Comparison of ENCODE assay signal across 24 cellular contexts in the genomic region with DNA sequence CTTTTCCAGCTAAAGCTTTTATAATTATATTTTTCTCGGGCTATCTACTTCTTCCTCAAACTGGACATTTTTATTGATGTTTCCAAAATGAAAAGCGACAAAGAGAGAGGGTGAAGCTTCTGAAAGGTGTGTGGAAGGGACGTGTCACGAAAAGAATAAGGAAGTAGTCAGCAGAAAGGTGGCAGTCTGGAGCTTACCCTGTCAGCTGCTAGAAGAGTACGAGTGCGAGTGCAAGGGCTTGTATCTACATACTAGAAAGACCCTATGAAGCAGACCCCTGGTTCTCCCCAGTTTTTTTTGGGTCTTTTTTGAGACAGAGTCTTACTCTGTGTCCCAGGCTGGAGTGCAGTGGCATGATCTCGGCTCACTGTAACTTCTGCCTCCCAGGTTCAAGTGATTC. TPM values are rescaled to one million over a fixed set of nuclear protein-coding genes. Genes with fewer than 3 reads are reported as not detected.
DNase-seq lines count a peak whose midpoint lies in the region; TF ChIP-seq lines count a peak whose summit lies in the region.
"Had no signal": no experiment of that assay in that cellular context is flagged by ENCODE, and none has a peak within 500 bp of the region (broad histone marks: within the 10 kb centered on the region; RNA-seq: fewer than 3 reads in every experiment).

No MANE protein-coding gene starts in this region.

- H3K27me3 ChIP-seq in OCI-LY3 (ENCODE audit: low read depth, low read length): no peaks in the 10 kb centered on the region
- no peaks in the 10 kb centered on the region for H3K27me3 ChIP-seq in kidney epithelial cell (ENCODE audit: control insufficient read depth, insufficient read depth, low read length)
- no peaks in the 10 kb centered on the region for H3K27me3 ChIP-seq in stomach
- H3K27me3 ChIP-seq: MG63, upper lobe of left lung had no signal

- H2AFZ ChIP-seq in OCI-LY3 (ENCODE audit: low read depth, low read length): no peak overlapping the region

- intact Hi-C loops in stomach (cut with DNase I; ENCODE audit: low total_unique reads): no loop called here

- no peak overlapping the region for H3K4me2 ChIP-seq in OCI-LY3 (ENCODE audit: low read length)

- no peak for TF ChIP-seq POLR2A in stomach (IDR thresholded peaks at IDR 0.05)

- H3K4me1 ChIP-seq in OCI-LY3 (ENCODE audit: low read length): peaks cover 8% of the 10 kb centered on the region
- H3K4me1 ChIP-seq in stomach: peaks cover 54 to 100% (median 72%) of the 10 kb centered on the region in 4 donors

- H3K9me3 ChIP-seq in OCI-LY3 (ENCODE audit: insufficient read depth, low read length) (no peaks in the 10 kb centered on the region), stomach (no peaks in the 10 kb centered on the region)
- H3K9me3 ChIP-seq: MG63, upper lobe of left lung had no signal

- no peaks in the 10 kb centered on the region for H3K79me2 ChIP-seq in OCI-LY3 (ENCODE audit: low read length)

- no peak overlapping the region for H3K4me3 ChIP-seq in OCI-LY3 (ENCODE audit: low read length)
- H3K4me3 ChIP-seq in kidney epithelial cell (ENCODE audit: low read depth, low read length): no peak overlapping the region
- H3K4me3 ChIP-seq in stomach: no peak overlapping the region
- H3K4me3 ChIP-seq: MG63, upper lobe of left lung had no signal

- H3K27ac ChIP-seq in OCI-LY3 (ENCODE audit: low read length): no peak overlapping the region
- H3K27ac ChIP-seq in stomach: peak overlapping the region; percentile 35 to 93 (median 83)
- H3K27ac ChIP-seq: upper lobe of left lung had no signal

- H4K20me1 ChIP-seq in OCI-LY3 (ENCODE audit: insufficient read depth, low read length): no peaks in the 10 kb centered on the region

- DNase-seq in NCI-H1694 treated with DMSO at 0.1 percent for 48 hours (lab: John Stamatoyannopoulos, UW) (peak; percentile 2), NCI-H1694 (lab: John Stamatoyannopoulos, UW) (no peak), kidney epithelial cell (ENCODE audit: low read depth) (no peak), stomach (no peak), mucosa of gallbladder (ENCODE audit: low spot score) (no peak), 8988T (no peak), NCI-H2107 treated with DMSO at 0.1 percent for 48 hours (lab: John Stamatoyannopoulos, UW; ENCODE audit: unreplicated experiment) (no peak)
- DNase-seq: activated CD4-positive, alpha-beta T cell treated with anti-CD3 and anti-CD28 coated beads, Interleukin-2, amount 50 U/mL, for 4 hours; activated CD4-positive, CD25-positive, alpha-beta regulatory T cell; activated CD8-positive, alpha-beta memory T cell treated with anti-CD3 and anti-CD28 coated beads, Interleukin-2, amount 50 U/mL, for 48 hours; AML-193; cerebellar nuclear complex; foreskin fibroblast; hippocampal formation; immature natural killer cell; MG63; NCI-H1436 treated with DMSO at 0.1 percent for 48 hours; NCI-H526; nephron progenitor cell; posterior cingulate gyrus; SHP77; stimulated activated CD8-positive, alpha-beta memory T cell treated with anti-CD3 and anti-CD28 coated beads, Interleukin-4, amount 100 ng/mL, for 48 hours; upper lobe of left lung had no signal

- H3K36me3 ChIP-seq in OCI-LY3 (replicated peaks; ENCODE audit: low read depth, low read length) (no peaks in the 10 kb centered on the region), kidney epithelial cell (ENCODE audit: control insufficient read depth, insufficient read depth, low read length) (peaks cover 10% of the 10 kb centered on the region), stomach (peaks cover 11 to 54% (median 31%) of the 10 kb centered on the region in 4 donors)
- H3K36me3 ChIP-seq: upper lobe of left lung had no signal

- 47 to 64% (median 52%) methylated on average over 7 of the region's 7 CpGs for WGBS in stomach, 5 donors

- peak; percentile 6; the same call in 1 of the 2 replicates for TF ChIP-seq CTCF in OCI-LY3 (IDR thresholded peaks at IDR 0.05; ENCODE audit: low read depth, low read length)
- TF ChIP-seq CTCF in kidney epithelial cell (IDR thresholded peaks at IDR 0.05; ENCODE audit: insufficient read depth, low read length, poor library complexity, severe bottlenecking): peak; percentile 5
- TF ChIP-seq CTCF in stomach (IDR thresholded peaks at IDR 0.05): peak in 2 of 7 experiments; percentile 10 to 30

- TF ChIP-seq EP300 in stomach (IDR thresholded peaks at IDR 0.05): no peak

- no peak overlapping the region for H3K9ac ChIP-seq in OCI-LY3 (ENCODE audit: low read length)

RNA-seq across cellular contexts. Expression of a gene that starts 14.6 kb away (rescaled TPM):
- total RNA-seq in kidney epithelial cell: 260 and 265 TPM in 2 replicates
- total RNA-seq in stomach: 100 to 1,000 TPM in 1 of 5 donors, 10 to 100 TPM in 4; 42.3 to 118 (median 57.1) TPM
- 100 to 1,000 TPM in 1 of 3 donors, 10 to 100 TPM in 2; 45.7 to 240 (median 84.2) TPM for polyA plus RNA-seq in stomach
- total RNA-seq in mucosa of gallbladder: 59.1 TPM

RNA-seq across cellular contexts. Expression of a gene that starts 46.9 kb away (rescaled TPM):
- total RNA-seq in kidney epithelial cell (23.3 and 29.5 TPM in 2 replicates), stomach (10 to 100 TPM; 10.5 to 22.0 (median 11.3) TPM), mucosa of gallbladder (17.4 TPM)
- polyA plus RNA-seq in stomach: 10 to 100 TPM in 1 of 3 donors, 1 to 10 TPM in 2; 6.3 to 11.2 (median 7.0) TPM

RNA-seq across cellular contexts. Expression of a gene that starts 54.7 kb away (rescaled TPM):
- total RNA-seq in kidney epithelial cell (19.6 and 24.1 TPM in 2 replicates), stomach (10 to 100 TPM; 13.4 to 35.7 (median 28.1) TPM), mucosa of gallbladder (19.1 TPM)
- polyA plus RNA-seq in stomach: 10 to 100 TPM in 1 of 3 donors, 1 to 10 TPM in 2; 4.9 to 11.6 (median 8.3) TPM
